In genomic region chrX:153450114-153450948, GRCh38 we compare ENCODE assay signal across 32 cellular contexts. TPM values are rescaled to one million over a fixed set of nuclear protein-coding genes. Genes with fewer than 3 reads are reported as not detected.
"Had no signal": no experiment of that assay in that cellular context is flagged by ENCODE, and none has a peak within 500 bp of the region (broad histone marks: within the 10 kb centered on the region; RNA-seq: fewer than 3 reads in every experiment).

No MANE protein-coding gene starts in this region.

- DNase-seq: cortex of kidney; effector memory CD8-positive, alpha-beta T cell; erythroblast; esophagus squamous epithelium; left cardiac atrium; mammary epithelial cell; mesendoderm; midbrain; naive thymus-derived CD4-positive, alpha-beta T cell; occipital lobe; right lobe of liver; stimulated activated CD4-positive, alpha-beta T cell treated with anti-CD3 and anti-CD28 coated beads, Interleukin-12 subunit alpha, Interleukin-12 subunit beta, amount 100 ng/mL, for 4 hours; stimulated activated CD4-positive, alpha-beta T cell treated with anti-CD3 and anti-CD28 coated beads, Interleukin-1b, Interleukin-23, amount 100 ng/mL, for 48 hours; stimulated activated CD4-positive, alpha-beta T cell treated with anti-CD3 and anti-CD28 coated beads, Interleukin-4, amount 100 ng/mL, for 1 hour; stimulated activated CD8-positive, alpha-beta memory T cell treated with anti-CD3 and anti-CD28 coated beads, Interleukin-4, amount 100 ng/mL, for 48 hours; stimulated activated naive CD4-positive, alpha-beta T cell treated with Interleukin-2 at 50 U/mL for 16 hours; stomach; thyroid gland; trophoblast cell had no signal

- H3K4me1 ChIP-seq: esophagus squamous epithelium, left lung, pancreas, right lobe of liver, stomach, thyroid gland had no signal

- H3K27ac Mint-ChIP-seq: naive thymus-derived CD4-positive, alpha-beta T cell; progenitor cell of endocrine pancreas had no signal

- ATAC-seq: effector memory CD8-positive, alpha-beta T cell; left cardiac atrium; left lung; naive thymus-derived CD4-positive, alpha-beta T cell; pancreas; right lobe of liver had no signal

- FAIRE-seq: endometrium, frontal cortex, pancreas had no signal

- H3K4me3 ChIP-seq: esophagus squamous epithelium, left lung, pancreas, right lobe of liver, smooth muscle cell, stomach, thyroid gland had no signal

- H3K9me3 Mint-ChIP-seq: effector memory CD8-positive, alpha-beta T cell; naive thymus-derived CD4-positive, alpha-beta T cell had no signal

- H3K36me3 ChIP-seq: pancreas, right lobe of liver had no signal

- H3K4me3 Mint-ChIP-seq: effector memory CD8-positive, alpha-beta T cell; naive thymus-derived CD4-positive, alpha-beta T cell had no signal

- H3K9me3 ChIP-seq: esophagus squamous epithelium, left lung, pancreas, right lobe of liver, stomach, thyroid gland had no signal

- H3K4me1 Mint-ChIP-seq: naive thymus-derived CD4-positive, alpha-beta T cell had no signal

- H3K27ac ChIP-seq: esophagus squamous epithelium, left lung, pancreas, right lobe of liver, stomach, thyroid gland had no signal

- H3K27me3 Mint-ChIP-seq: effector memory CD8-positive, alpha-beta T cell; naive thymus-derived CD4-positive, alpha-beta T cell; progenitor cell of endocrine pancreas had no signal

RNA-seq across cellular contexts. Expression of gene TREX2, which starts 4.5 kb away (rescaled TPM):
- total RNA-seq: occipital lobe had no signal
- polyA plus RNA-seq: neural cell had no signal

RNA-seq across cellular contexts. Expression of gene ZFP92, which starts 39.1 kb away (rescaled TPM):
- polyA plus RNA-seq: neural cell had no signal

RNA-seq across cellular contexts. Expression of gene BGN, which starts 44.4 kb away (rescaled TPM):
- total RNA-seq: naive thymus-derived CD4-positive, alpha-beta T cell had no signal
- polyA plus RNA-seq: naive thymus-derived CD4-positive, alpha-beta T cell; neural cell had no signal

RNA-seq across cellular contexts. Expression of gene PNMA6E, which starts 49.2 kb away (rescaled TPM):
- total RNA-seq: dermis microvascular lymphatic vessel endothelial cell; esophagus squamous epithelium; frontal cortex; kidney epithelial cell; left cardiac atrium; left lung; mucosa of gallbladder; naive thymus-derived CD4-positive, alpha-beta T cell; occipital lobe; pancreas; progenitor cell of endocrine pancreas; right lobe of liver; smooth muscle cell; stomach; subcutaneous adipose tissue; temporal lobe; thyroid gland; urinary bladder had no signal
- polyA plus RNA-seq: mammary epithelial cell; naive thymus-derived CD4-positive, alpha-beta T cell; neural cell; pancreas; smooth muscle cell; stomach; urinary bladder had no signal
